In the genomic region with DNA sequence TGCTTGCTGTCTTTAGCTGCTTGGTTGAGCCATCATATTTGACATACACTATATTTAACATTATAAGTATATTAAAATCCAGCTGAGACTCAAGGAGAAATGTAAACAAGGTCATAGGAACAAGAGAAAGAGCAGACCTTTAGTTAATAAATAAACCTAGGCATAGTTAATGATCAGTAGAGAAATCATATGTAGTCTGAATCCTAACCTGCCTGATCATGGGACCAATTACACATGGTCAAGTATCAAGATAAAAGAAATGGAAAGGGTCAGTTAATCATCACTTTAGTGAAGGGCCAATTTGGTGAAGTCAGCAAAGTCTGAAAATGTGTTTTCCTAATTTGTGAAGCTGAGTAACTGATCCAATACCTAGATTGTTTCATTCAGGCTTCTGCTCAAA, we compare ENCODE assay signal across 18 cellular contexts. TPM values are rescaled to one million over a fixed set of nuclear protein-coding genes. Genes with fewer than 3 reads are reported as not detected.
DNase-seq lines count a peak whose midpoint lies in the region; ATAC-seq and TF ChIP-seq lines count a peak whose summit lies in the region.
"Had no signal": no experiment of that assay in that cellular context is flagged by ENCODE, and none has a peak within 500 bp of the region (broad histone marks: within the 10 kb centered on the region; RNA-seq: fewer than 3 reads in every experiment).

No MANE protein-coding gene starts in this region.

- TF ChIP-seq CTCF in 22Rv1 (IDR thresholded peaks at IDR 0.05) (no peak), VCaP (conservative IDR thresholded peaks at IDR 0.05) (no peak), kidney epithelial cell (IDR thresholded peaks at IDR 0.05; ENCODE audit: insufficient read depth, low read length, poor library complexity, severe bottlenecking) (no peak), mucosa of descending colon (IDR thresholded peaks at IDR 0.05) (no peak)

- no peaks in the 10 kb centered on the region for H3K27me3 ChIP-seq in kidney epithelial cell (ENCODE audit: control insufficient read depth, insufficient read depth, low read length)

- intact Hi-C loops in mucosa of descending colon (cut with DNase I, micrococcal nuclease), result no loop called here

- peaks cover 3% of the 10 kb centered on the region for H3K4me1 ChIP-seq in mucosa of descending colon (ENCODE audit: low read depth)

- DNase-seq in kidney epithelial cell (ENCODE audit: low read depth), result peak; percentile 5
- DNase-seq in mucosa of descending colon, result no peak
- no peak for DNase-seq in NK-92 (lab: John Stamatoyannopoulos, UW; ENCODE audit: unreplicated experiment)
- DNase-seq in D341Med (ENCODE audit: low spot score), result no peak
- no peak for DNase-seq in NCI-H2107 (lab: John Stamatoyannopoulos, UW)
- DNase-seq: Caco-2, DMS79 treated with DMSO at 0.1 percent for 48 hours, NCI-H1092 treated with DMSO at 0.1 percent for 48 hours, NCI-H1694, PC-9, SK-N-SH had no signal

- H3K36me3 ChIP-seq in kidney epithelial cell (ENCODE audit: control insufficient read depth, insufficient read depth, low read length) (no peaks in the 10 kb centered on the region), mucosa of descending colon (ENCODE audit: low read depth) (no peaks in the 10 kb centered on the region)

- H3K9me3 ChIP-seq in mucosa of descending colon, result no peaks in the 10 kb centered on the region
- H3K9me3 ChIP-seq: Caco-2, SK-N-SH had no signal

- no peak overlapping the region for H3K4me3 ChIP-seq in kidney epithelial cell (ENCODE audit: low read depth, low read length)
- H3K4me3 ChIP-seq in mucosa of descending colon, result no peak overlapping the region
- H3K4me3 ChIP-seq: PC-9 had no signal

- peak overlapping the region; percentile 62 for H3K27ac ChIP-seq in 22Rv1
- H3K27ac ChIP-seq in VCaP, result peak overlapping the region; percentile 45
- H3K27ac ChIP-seq: C4-2B, KMS-11, PC-9 had no signal

- peak; percentile 16 for ATAC-seq in mucosa of descending colon
- ATAC-seq in GM21825 (IDR thresholded peaks at IDR 0.05; ENCODE audit: unreplicated experiment), result no peak

RNA-seq across cellular contexts. Expression of gene RNF212B, which starts 7.5 kb away (rescaled TPM):
- total RNA-seq in kidney epithelial cell (not detected in 2 replicates), mucosa of descending colon (not detected)
- total RNA-seq: A172, Caco-2, MCF 10A, PC-9 had no signal

RNA-seq across cellular contexts. Expression of gene HOMEZ, which starts 40.6 kb away (rescaled TPM):
- total RNA-seq in kidney epithelial cell (11.9 and 24.3 TPM in 2 replicates), mucosa of descending colon (10 to 100 TPM; 15.3 to 18.3 (median 17.3) TPM)

RNA-seq across cellular contexts. Expression of gene PPP1R3E, which starts 57.4 kb away (rescaled TPM):
- total RNA-seq in kidney epithelial cell (2.5 and 2.9 TPM in 2 replicates), mucosa of descending colon (10 to 100 TPM; 16.2 to 17.3 (median 17.1) TPM)
